ENCODE assay signal across 17 cellular contexts in the genomic region with DNA sequence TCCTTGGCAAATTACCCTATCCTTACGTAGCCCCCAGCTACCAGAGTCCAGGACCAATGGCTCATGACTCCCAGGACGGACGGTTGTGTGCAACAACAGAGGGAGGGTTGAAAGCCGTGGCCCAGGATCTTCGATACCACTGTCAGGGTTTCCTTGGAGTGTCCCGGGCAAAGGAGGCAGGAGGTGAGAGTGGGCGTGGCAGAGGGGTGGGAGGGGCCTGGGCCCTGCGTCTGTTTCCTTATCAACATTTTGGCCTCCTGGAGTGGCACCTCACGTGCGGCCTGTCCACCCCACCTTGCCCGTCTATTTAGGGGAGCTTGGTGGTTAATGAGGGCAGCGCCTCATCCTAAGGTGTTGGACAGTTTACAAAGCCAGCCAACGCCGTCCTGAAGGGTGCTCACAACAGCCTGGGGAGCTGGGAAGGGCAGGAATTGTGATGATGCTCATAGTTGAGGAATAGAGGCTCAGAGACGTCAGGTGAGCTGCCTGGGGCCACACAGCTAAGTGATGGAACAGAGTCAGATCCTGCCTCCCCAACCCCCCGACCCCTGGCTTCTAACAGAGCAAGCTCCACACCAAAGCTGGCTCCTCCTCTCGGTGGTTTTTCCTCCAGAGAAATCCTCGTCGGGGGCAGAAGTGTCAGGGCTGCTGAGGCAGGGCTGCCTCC. TPM values are rescaled to one million over a fixed set of nuclear protein-coding genes. Genes with fewer than 3 reads are reported as not detected.
"Had no signal": no experiment of that assay in that cellular context is flagged by ENCODE, and none has a peak within 500 bp of the region (broad histone marks: within the 10 kb centered on the region; RNA-seq: fewer than 3 reads in every experiment).

No MANE protein-coding gene starts in this region.

- H3K9me3 Mint-ChIP-seq: activated CD4-positive, alpha-beta T cell treated with anti-CD3 and anti-CD28 coated beads, Interleukin-2, amount 10 ng/mL, durations not matched to agents 7 days and 5 days; activated T-cell treated with anti-CD3 and anti-CD28 coated beads, Interleukin-2, amount 50 U/mL, for 72 hours; T-helper 2 cell treated with Interferon-gamma antibody and Interleukin-4, amounts not matched to agents 5 μg/mL and 100 μg/mL, for 36 hours had no signal

- H3K4me1 ChIP-seq: lower lobe of right lung had no signal

- H3K36me3 ChIP-seq: lower lobe of right lung, pancreas, stomach, vagina had no signal

- H3K27ac Mint-ChIP-seq: activated CD4-positive, alpha-beta T cell treated with anti-CD3 and anti-CD28 coated beads, Interleukin-2, amount 10 ng/mL, durations not matched to agents 7 days and 5 days; activated naive CD8-positive, alpha-beta T cell; activated T-cell treated with anti-CD3 and anti-CD28 coated beads, Interleukin-2, amount 50 U/mL, for 72 hours; T-helper 2 cell treated with Interferon-gamma antibody and Interleukin-4, amounts not matched to agents 5 μg/mL and 100 μg/mL, for 36 hours had no signal

- DNase-seq: activated CD4-positive, alpha-beta T cell treated with anti-CD3 and anti-CD28 coated beads, Interleukin-2, amount 10 ng/mL, durations not matched to agents 7 days and 5 days; activated CD4-positive, CD25-positive, alpha-beta regulatory T cell; activated CD8-positive, alpha-beta memory T cell treated with anti-CD3 and anti-CD28 coated beads, Interleukin-2, amount 50 U/mL, for 48 hours; activated gamma-delta T cell treated with Interleukin-2 at 50 U/mL for 16 hours; activated T-cell treated with anti-CD3 and anti-CD28 coated beads, Interleukin-2, amount 50 U/mL, for 72 hours; amniotic stem cell; caudate nucleus; foreskin keratinocyte; head of caudate nucleus; left cardiac atrium; lower lobe of right lung; pancreas; stimulated activated CD4-positive, alpha-beta T cell treated with anti-CD3 and anti-CD28 coated beads, Interleukin-1b, Interleukin-23, amount 100 ng/mL, for 48 hours; stomach had no signal

- H3K9me3 ChIP-seq: lower lobe of right lung, pancreas, stomach, vagina had no signal

- H3K27ac ChIP-seq: foreskin keratinocyte, lower lobe of right lung, pancreas, stomach, vagina had no signal

- H3K4me3 ChIP-seq: lower lobe of right lung, pancreas, stomach had no signal

- H3K4me3 Mint-ChIP-seq: activated CD4-positive, alpha-beta T cell treated with anti-CD3 and anti-CD28 coated beads, Interleukin-2, amount 10 ng/mL, durations not matched to agents 7 days and 5 days; activated naive CD8-positive, alpha-beta T cell; activated T-cell treated with anti-CD3 and anti-CD28 coated beads, Interleukin-2, amount 50 U/mL, for 72 hours; T-helper 2 cell treated with Interferon-gamma antibody and Interleukin-4, amounts not matched to agents 5 μg/mL and 100 μg/mL, for 36 hours had no signal

- H3K4me1 Mint-ChIP-seq: activated CD4-positive, alpha-beta T cell treated with anti-CD3 and anti-CD28 coated beads, Interleukin-2, amount 10 ng/mL, durations not matched to agents 7 days and 5 days had no signal

- ATAC-seq: activated T-cell treated with anti-CD3 and anti-CD28 coated beads, Interleukin-2, amount 50 U/mL, for 72 hours; foreskin keratinocyte; left cardiac atrium; lower lobe of right lung; pancreas had no signal

- H3K27me3 ChIP-seq: pancreas, vagina had no signal

- H3K36me3 Mint-ChIP-seq: activated naive CD8-positive, alpha-beta T cell had no signal

RNA-seq across cellular contexts. Expression of a gene that starts 17.4 kb away (rescaled TPM):
- total RNA-seq: activated CD4-positive, alpha-beta T cell treated with anti-CD3 and anti-CD28 coated beads, Interleukin-2, amount 10 ng/mL, durations not matched to agents 7 days and 5 days; activated T-cell treated with anti-CD3 and anti-CD28 coated beads, Interleukin-2, amount 50 U/mL, for 72 hours had no signal
